Comparison of ENCODE assay signal across 16 cellular contexts in the genomic region with DNA sequence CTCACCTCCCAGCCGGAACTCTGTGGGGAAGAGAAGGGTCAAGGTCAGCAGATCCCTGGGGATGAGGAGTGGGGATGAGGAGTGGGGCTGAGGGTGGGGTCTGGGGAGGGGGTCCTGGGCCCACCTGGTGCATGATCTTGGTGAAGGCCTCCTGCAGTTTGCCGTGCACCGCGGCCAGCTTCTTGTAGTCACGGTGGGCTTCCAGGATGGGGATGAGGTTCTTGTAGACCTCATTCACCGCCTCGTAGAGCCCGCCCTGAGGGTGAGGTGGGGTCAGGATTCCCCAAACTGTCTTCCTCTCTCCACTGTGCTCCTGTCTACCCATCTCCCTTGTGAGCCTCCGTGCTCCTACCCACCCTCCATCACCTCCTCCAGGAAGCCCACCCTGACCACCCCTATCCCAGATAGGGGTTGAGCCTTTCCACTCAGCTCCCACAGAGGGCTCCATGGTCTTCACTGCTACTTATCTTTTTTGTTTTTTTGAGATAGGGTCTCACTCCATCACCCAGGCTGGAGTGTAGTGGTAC. TPM values are rescaled to one million over a fixed set of nuclear protein-coding genes. Genes with fewer than 3 reads are reported as not detected.
DNase-seq lines count a peak whose midpoint lies in the region; FAIRE-seq and TF ChIP-seq lines count a peak whose summit lies in the region.
"Had no signal": no experiment of that assay in that cellular context is flagged by ENCODE, and none has a peak within 500 bp of the region (broad histone marks: within the 10 kb centered on the region; RNA-seq: fewer than 3 reads in every experiment).

No MANE protein-coding gene starts in this region.

- peak overlapping the region in 2 of 4 donors; percentile 5 to 15 for H3K4me3 ChIP-seq in esophagus squamous epithelium
- H3K4me3 ChIP-seq in urinary bladder (ENCODE audit: low read depth, low read length) = no peak overlapping the region
- H3K4me3 ChIP-seq: GM23248 had no signal

- H3K4me1 ChIP-seq in esophagus squamous epithelium (peaks cover 0 to 32% (median 12%) of the 10 kb centered on the region in 3 donors), urinary bladder (ENCODE audit: insufficient read depth) (no peaks in the 10 kb centered on the region)

- no peak for DNase-seq in activated naive CD4-positive, alpha-beta T cell treated with anti-CD3 and anti-CD28 coated beads, Interleukin-2, amount 10 ng/mL, durations not matched to agents 7 days and 5 days
- DNase-seq in activated naive CD4-positive, alpha-beta T cell treated with anti-CD3 and anti-CD28 coated beads, Interleukin-2, amount 50 U/mL, for 16 hours = no peak
- DNase-seq in esophagus squamous epithelium (lab: John Stamatoyannopoulos, UW) = no peak
- no peak for DNase-seq in osteocyte (ENCODE audit: extremely low spot score, unreplicated experiment)
- no peak for DNase-seq in T-helper 9 cell
- DNase-seq in activated CD4-positive, alpha-beta T cell treated with anti-CD3 and anti-CD28 coated beads, Interleukin-2, amount 50 U/mL, for 4 hours = no peak
- no peak for DNase-seq in RCC 7860 (ENCODE audit: low spot score)

- no peak for FAIRE-seq in RCC 7860 (lab: Jason Lieb, UNC)
- FAIRE-seq: A204.1, colon, islet of Langerhans had no signal

- peaks cover 2% of the 10 kb centered on the region for H3K9me3 Mint-ChIP-seq in activated naive CD4-positive, alpha-beta T cell treated with anti-CD3 and anti-CD28 coated beads, Interleukin-2, amount 10 ng/mL, durations not matched to agents 7 days and 5 days
- no peaks in the 10 kb centered on the region for H3K9me3 Mint-ChIP-seq in osteocyte (ENCODE audit: unreplicated experiment)
- H3K9me3 Mint-ChIP-seq: activated CD4-positive, alpha-beta T cell treated with anti-CD3 and anti-CD28 coated beads, Interleukin-2, amount 10 ng/mL, durations not matched to agents 24 days and 14 days; stimulated activated naive CD8-positive, alpha-beta T cell treated with anti-CD3 and anti-CD28 coated beads, Interleukin-15, Interleukin-2, amounts not matched to agents 100 ng/mL and 50 ng/mL, for 24 hours had no signal

- intact Hi-C loops in esophagus squamous epithelium (cut with DNase I) = loop anchor here (5.0 to 10.0 kb wide), 2 partner anchors 67 to 169 kb away; no protein-coding TSS in a partner anchor

- TF ChIP-seq POLR2A in esophagus squamous epithelium (IDR thresholded peaks at IDR 0.05) = no peak

- H3K4me3 Mint-ChIP-seq in activated naive CD4-positive, alpha-beta T cell treated with anti-CD3 and anti-CD28 coated beads, Interleukin-2, amount 10 ng/mL, durations not matched to agents 7 days and 5 days = no peak overlapping the region
- H3K4me3 Mint-ChIP-seq in osteocyte (ENCODE audit: unreplicated experiment) = no peak overlapping the region
- H3K4me3 Mint-ChIP-seq: activated CD4-positive, alpha-beta T cell treated with anti-CD3 and anti-CD28 coated beads, Interleukin-2, amount 10 ng/mL, durations not matched to agents 24 days and 14 days; stimulated activated naive CD8-positive, alpha-beta T cell treated with anti-CD3 and anti-CD28 coated beads, Interleukin-15, Interleukin-2, amounts not matched to agents 100 ng/mL and 50 ng/mL, for 24 hours had no signal

- H3K9me3 ChIP-seq in esophagus squamous epithelium = no peaks in the 10 kb centered on the region

- peaks cover 0 to 71% (median 0%) of the 10 kb centered on the region in 3 donors for H3K36me3 ChIP-seq in esophagus squamous epithelium
- H3K36me3 ChIP-seq in urinary bladder (ENCODE audit: insufficient read depth) = no peaks in the 10 kb centered on the region

- peak overlapping the region; percentile 59 for H3K27ac Mint-ChIP-seq in activated naive CD4-positive, alpha-beta T cell treated with anti-CD3 and anti-CD28 coated beads, Interleukin-2, amount 10 ng/mL, durations not matched to agents 7 days and 5 days
- peak overlapping the region; percentile 95 for H3K27ac Mint-ChIP-seq in osteocyte (ENCODE audit: unreplicated experiment)
- H3K27ac Mint-ChIP-seq: activated CD4-positive, alpha-beta T cell treated with anti-CD3 and anti-CD28 coated beads, Interleukin-2, amount 10 ng/mL, durations not matched to agents 24 days and 14 days; stimulated activated naive CD8-positive, alpha-beta T cell treated with anti-CD3 and anti-CD28 coated beads, Interleukin-15, Interleukin-2, amounts not matched to agents 100 ng/mL and 50 ng/mL, for 24 hours had no signal

- H3K27me3 ChIP-seq in esophagus squamous epithelium = no peaks in the 10 kb centered on the region

- 72% methylated on average over 8 of the region's 9 CpGs for WGBS in esophagus squamous epithelium, 2 donors
- 49% methylated on average over 9 of the region's 9 CpGs for WGBS in urinary bladder

- TF ChIP-seq CTCF in esophagus squamous epithelium (IDR thresholded peaks at IDR 0.05) (no peak), osteocyte (IDR thresholded peaks at IDR 0.05) (peak; percentile 27)

- H3K36me3 Mint-ChIP-seq in activated naive CD4-positive, alpha-beta T cell treated with anti-CD3 and anti-CD28 coated beads, Interleukin-2, amount 10 ng/mL, durations not matched to agents 7 days and 5 days = no peaks in the 10 kb centered on the region
- H3K36me3 Mint-ChIP-seq in osteocyte (ENCODE audit: unreplicated experiment) = peaks cover 9% of the 10 kb centered on the region

- H3K27me3 Mint-ChIP-seq in activated naive CD4-positive, alpha-beta T cell treated with anti-CD3 and anti-CD28 coated beads, Interleukin-2, amount 10 ng/mL, durations not matched to agents 7 days and 5 days = peaks cover 42% of the 10 kb centered on the region
- no peaks in the 10 kb centered on the region for H3K27me3 Mint-ChIP-seq in osteocyte (ENCODE audit: unreplicated experiment)

- CTCF ChIA-PET in activated naive CD4-positive, alpha-beta T cell treated with anti-CD3 and anti-CD28 coated beads, Interleukin-2, amount 10 ng/mL, durations not matched to agents 7 days and 5 days (lab: Charles Lee) = interaction anchor here (0.6 to 3.0 kb wide), 6 partner anchors 15 to 267 kb away, joined by 3 to 14 read pairs (median 6); no protein-coding TSS in a partner anchor

- H3K4me1 Mint-ChIP-seq in activated naive CD4-positive, alpha-beta T cell treated with anti-CD3 and anti-CD28 coated beads, Interleukin-2, amount 10 ng/mL, durations not matched to agents 7 days and 5 days = no peaks in the 10 kb centered on the region
- peaks cover 37% of the 10 kb centered on the region for H3K4me1 Mint-ChIP-seq in osteocyte (ENCODE audit: unreplicated experiment)

- H3K27ac ChIP-seq in esophagus squamous epithelium (peak overlapping the region; percentile 67 to 93 (median 88)), urinary bladder (ENCODE audit: low read depth) (peak overlapping the region; percentile 72)

RNA-seq across cellular contexts. Expression of a gene that starts 6.8 kb away (rescaled TPM):
- 100 to 1,000 TPM in 1 of 4 donors, 10 to 100 TPM in 3; 29.3 to 287 (median 57.1) TPM for total RNA-seq in esophagus squamous epithelium
- total RNA-seq in osteocyte = 386 and 387 TPM in 2 replicates
- total RNA-seq in urinary bladder = 183 TPM
- polyA plus RNA-seq in urinary bladder = 819 TPM

RNA-seq across cellular contexts. Expression of a gene that starts 35.3 kb away (rescaled TPM):
- total RNA-seq in esophagus squamous epithelium (not detected), osteocyte (not detected in 2 replicates), urinary bladder (not detected)
- polyA plus RNA-seq in urinary bladder = 21.4 TPM
- total RNA-seq: activated CD4-positive, alpha-beta T cell treated with anti-CD3 and anti-CD28 coated beads, Interleukin-2, amount 10 ng/mL, durations not matched to agents 24 days and 14 days; HT-29; occipital lobe had no signal
- polyA plus RNA-seq: GM23248 had no signal

RNA-seq across cellular contexts. Expression of a gene that starts 48.6 kb away (rescaled TPM):
- total RNA-seq in esophagus squamous epithelium (10 to 100 TPM in 1 of 4 donors, 1 to 10 TPM in 3; 2.9 to 10.9 (median 6.3) TPM), osteocyte (11.9 and 13.5 TPM in 2 replicates), urinary bladder (21.1 TPM)
- polyA plus RNA-seq in urinary bladder = 1.8 TPM

RNA-seq across cellular contexts. Expression of a gene that starts 58.2 kb away (rescaled TPM):
- total RNA-seq in esophagus squamous epithelium = 10 to 100 TPM; 19.7 to 94.0 (median 33.3) TPM
- 81.7 and 86.9 TPM in 2 replicates for total RNA-seq in osteocyte
- 20.7 TPM for total RNA-seq in urinary bladder
- 30.6 TPM for polyA plus RNA-seq in urinary bladder
